ENCODE assay signal across 10 cellular contexts in genomic region chr3:129045675-129046036, GRCh38. TPM values are rescaled to one million over a fixed set of nuclear protein-coding genes. Genes with fewer than 3 reads are reported as not detected.
DNase-seq lines count a peak whose midpoint lies in the region; ATAC-seq and TF ChIP-seq lines count a peak whose summit lies in the region.
"Had no signal": no experiment of that assay in that cellular context is flagged by ENCODE, and none has a peak within 500 bp of the region (broad histone marks: within the 10 kb centered on the region; RNA-seq: fewer than 3 reads in every experiment).

No MANE protein-coding gene starts in this region.

- H3K27me3 ChIP-seq in dorsolateral prefrontal cortex (peaks cover 0 to 49% (median 28%) of the 10 kb centered on the region in 45 donors), osteoblast (ENCODE audit: insufficient read depth, low read length) (peaks cover 26% of the 10 kb centered on the region)

- peaks cover 10% of the 10 kb centered on the region for H3K27me3 Mint-ChIP-seq in T-helper 17 cell

- H3K79me2 ChIP-seq in osteoblast (ENCODE audit: insufficient read depth, low read length) = no peaks in the 10 kb centered on the region

- TF ChIP-seq CTCF in dorsolateral prefrontal cortex (IDR thresholded peaks at IDR 0.05 in 54 of 56, conservative IDR thresholded peaks at IDR 0.05 in 2 of 56; ENCODE audit: low read depth in 1 of 56, partially characterized antibody in 56 of 56) (peak in 1 of 56 donors; percentile 5), osteoblast (IDR thresholded peaks at IDR 0.05; ENCODE audit: extremely low read depth, low read depth, low read length) (no peak)

- intact Hi-C loops in dorsolateral prefrontal cortex (cut with DNase I) = loop anchor here in 1 of 2 donors (5.0 kb wide), 1 partner anchor 37 kb away; no protein-coding TSS in a partner anchor

- H2AFZ ChIP-seq in osteoblast (ENCODE audit: low read length) = no peak overlapping the region

- peak overlapping the region; percentile 39 for H3K4me2 ChIP-seq in osteoblast (ENCODE audit: insufficient read depth, low read length)

- peaks cover 5% of the 10 kb centered on the region for H3K4me1 Mint-ChIP-seq in T-helper 17 cell

- H3K4me3 ChIP-seq in dorsolateral prefrontal cortex (peak overlapping the region in 52 of 59 donors; percentile 1 to 54 (median 30)), osteoblast (ENCODE audit: insufficient read depth, low read length) (no peak overlapping the region)

- H3K36me3 ChIP-seq in osteoblast (ENCODE audit: insufficient read depth, low read length) = no peaks in the 10 kb centered on the region

- no peak overlapping the region for H3K27ac Mint-ChIP-seq in T-helper 17 cell

- peaks cover 6% of the 10 kb centered on the region for H3K36me3 Mint-ChIP-seq in T-helper 17 cell (ENCODE audit: low read depth)

- peak; percentile 84 for ATAC-seq in T-helper 17 cell
- no peak for ATAC-seq in GM18517 (IDR thresholded peaks at IDR 0.05; ENCODE audit: unreplicated experiment)
- ATAC-seq in GM18868 (IDR thresholded peaks at IDR 0.05; ENCODE audit: unreplicated experiment) = no peak

- no peaks in the 10 kb centered on the region for H3K9me3 ChIP-seq in T-helper 17 cell (ENCODE audit: control insufficient read depth, low read length, poor library complexity, severe bottlenecking)
- H3K9me3 ChIP-seq in osteoblast (ENCODE audit: low read depth, low read length) = no peaks in the 10 kb centered on the region

- DNase-seq in AG08395 (ENCODE audit: low spot score) (peak; percentile 36), T-helper 17 cell (peak in 1 of 3 donors; percentile 11), dorsolateral prefrontal cortex (peak in 3 of 10 donors; percentile 29 to 46 (median 35)), osteoblast (ENCODE audit: insufficient read length, low spot score, missing footprints) (peak; percentile 85), LoVo (ENCODE audit: low spot score) (no peak), EL (no peak)

- H3K4me1 ChIP-seq in osteoblast (ENCODE audit: insufficient read depth, low read length) = no peaks in the 10 kb centered on the region

- no peaks in the 10 kb centered on the region for H4K20me1 ChIP-seq in osteoblast (ENCODE audit: insufficient read depth, low read length)

- H3K27ac ChIP-seq in dorsolateral prefrontal cortex (no peak overlapping the region), osteoblast (ENCODE audit: low read depth, low read length) (no peak overlapping the region)

- peak overlapping the region; percentile 77 for H3K4me3 Mint-ChIP-seq in T-helper 17 cell

RNA-seq across cellular contexts. Expression of gene GP9, which starts 14.9 kb away (rescaled TPM):
- total RNA-seq in T-helper 17 cell (10 to 100 TPM in 1 of 2 donors, 1 to 10 TPM in 1; 3.8 to 68.5 TPM), dorsolateral prefrontal cortex (under 1 TPM in 1 of 120 experiments, not detected in 119; 0.74 TPM), osteoblast (not detected in 2 replicates)
- total RNA-seq: fibroblast of villous mesenchyme, LHCN-M2 had no signal

RNA-seq across cellular contexts. Expression of gene EFCC1, which starts 44.6 kb away (rescaled TPM):
- total RNA-seq in T-helper 17 cell (under 1 TPM in 1 of 2 donors, not detected in 1; 0.12 TPM), dorsolateral prefrontal cortex (1 to 10 TPM in 98 of 120 experiments, under 1 TPM in 22; 0.59 to 4.3 (median 1.5) TPM), osteoblast (not detected in 2 replicates)
- total RNA-seq: fibroblast of villous mesenchyme, LHCN-M2 had no signal

RNA-seq across cellular contexts. Expression of gene CFAP92, which starts 51.8 kb away (rescaled TPM):
- total RNA-seq in T-helper 17 cell (under 1 TPM; 0.15 to 0.37 TPM), dorsolateral prefrontal cortex (10 to 100 TPM in 18 of 120 experiments, 1 to 10 TPM in 102; 1.7 to 13.7 (median 6.6) TPM), osteoblast (not detected in 2 replicates)
- total RNA-seq: fibroblast of villous mesenchyme, LHCN-M2 had no signal

Comparison
In these comparisons a context has a peak if more than half of its experiments do, and no peak if none do; other contexts are left out.
1. DNase-seq: peak in AG08395 (single experiment) and osteoblast (single experiment); none in LoVo (single experiment) and EL (single experiment).